In the genomic region with DNA sequence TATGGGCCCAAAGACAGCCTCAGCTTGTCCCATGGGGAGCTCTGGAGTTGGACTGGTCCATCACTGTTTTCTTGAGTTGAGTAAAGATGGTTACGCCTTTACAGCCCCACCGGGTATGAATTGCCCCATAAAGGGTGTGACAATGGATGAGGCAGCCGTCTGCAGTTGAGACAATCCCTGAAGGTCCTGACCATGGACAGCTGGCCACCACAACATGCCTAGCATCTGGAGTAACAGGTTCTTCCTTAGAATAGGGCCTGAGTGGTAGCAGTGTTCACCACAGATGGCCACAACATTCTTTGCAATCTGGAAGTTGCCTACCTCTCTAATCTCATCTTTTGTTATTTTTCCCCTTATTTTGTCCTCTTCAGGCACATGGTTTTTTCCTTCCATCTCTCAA, we compare ENCODE assay signal across 34 cellular contexts. TPM values are rescaled to one million over a fixed set of nuclear protein-coding genes. Genes with fewer than 3 reads are reported as not detected.
"Had no signal": no experiment of that assay in that cellular context is flagged by ENCODE, and none has a peak within 500 bp of the region (broad histone marks: within the 10 kb centered on the region; RNA-seq: fewer than 3 reads in every experiment).

No MANE protein-coding gene starts in this region.

- H3K27ac Mint-ChIP-seq: natural killer cell treated with Interleukin-12 subunit alpha and Interleukin-12 subunit beta and Interleukin-15 and Interleukin-18, amount 100 ng/mL, for 72 hours; nephron progenitor cell; stimulated activated memory B cell treated with anti-CD40 and anti-IgM and Interleukin-4, amounts not matched to agents 10 μg/mL and 1 μg/mL and 100 μg/mL, for 72 hours; stimulated activated naive CD8-positive, alpha-beta T cell treated with anti-CD3 and anti-CD28 coated beads, Interleukin-15, amount 100 ng/mL, for 72 hours; type B pancreatic cell had no signal

- H3K9me3 ChIP-seq: neutrophil, pancreas, prostate gland, right atrium auricular region, right lobe of liver, sigmoid colon, spleen, suprapubic skin, testis, tibial artery, transverse colon, upper lobe of right lung, uterus had no signal

- H3K27me3 ChIP-seq: right atrium auricular region, right lobe of liver, sigmoid colon, suprapubic skin, testis, tibial artery, upper lobe of right lung, uterus had no signal

- H3K9me3 Mint-ChIP-seq: natural killer cell treated with Interleukin-12 subunit alpha and Interleukin-12 subunit beta and Interleukin-15 and Interleukin-18, amount 100 ng/mL, for 72 hours; nephron progenitor cell; neural crest cell; stimulated activated memory B cell treated with anti-CD40 and anti-IgM and Interleukin-4, amounts not matched to agents 10 μg/mL and 1 μg/mL and 100 μg/mL, for 72 hours; stimulated activated naive CD8-positive, alpha-beta T cell treated with anti-CD3 and anti-CD28 coated beads, Interleukin-15, amount 100 ng/mL, for 72 hours; type B pancreatic cell had no signal

- DNase-seq: naive thymus-derived CD8-positive, alpha-beta T cell; nephron progenitor cell; nucleus accumbens; pancreas; retina; right lobe of liver; sigmoid colon; spleen; stimulated activated CD4-positive, alpha-beta T cell treated with anti-CD3 and anti-CD28 coated beads, Interleukin-12 subunit alpha, Interleukin-12 subunit beta, amount 100 ng/mL, for 4 hours; stimulated activated CD4-positive, alpha-beta T cell treated with anti-CD3 and anti-CD28 coated beads, Interleukin-1b, Interleukin-23, amount 100 ng/mL, for 48 hours; stimulated activated CD4-positive, alpha-beta T cell treated with anti-CD3 and anti-CD28 coated beads, Interleukin-4, amount 100 ng/mL, for 1 hour; stimulated activated CD4-positive, alpha-beta T cell treated with anti-CD3 and anti-CD28 coated beads, Interleukin-4, amount 100 ng/mL, for 4 hours; stimulated activated CD8-positive, alpha-beta memory T cell treated with anti-CD3 and anti-CD28 coated beads, Interleukin-4, amount 100 ng/mL, for 48 hours; stimulated activated naive CD4-positive, alpha-beta T cell; stimulated activated naive CD8-positive, alpha-beta T cell treated with anti-CD3 and anti-CD28 coated beads, Interleukin-15, amount 100 ng/mL, for 72 hours; stimulated activated naive CD8-positive, alpha-beta T cell treated with anti-CD3 and anti-CD28 coated beads, Interleukin-15, Interleukin-2, amounts not matched to agents 100 U/mL and 50 U/mL, for 24 hours; substantia nigra; testis; tibial artery; transverse colon; upper lobe of right lung; uterus had no signal

- H3K27ac ChIP-seq: neutrophil, pancreas, prostate gland, right atrium auricular region, right lobe of liver, skin epidermis, spleen, suprapubic skin, testis, tibial artery, upper lobe of right lung, uterus had no signal

- H3K4me2 ChIP-seq: smooth muscle cell had no signal

- H3K4me1 Mint-ChIP-seq: naive thymus-derived CD8-positive, alpha-beta T cell; stimulated activated memory B cell treated with anti-CD40 and anti-IgM and Interleukin-4, amounts not matched to agents 10 μg/mL and 1 μg/mL and 100 μg/mL, for 72 hours; stimulated activated naive CD8-positive, alpha-beta T cell treated with anti-CD3 and anti-CD28 coated beads, Interleukin-15, amount 100 ng/mL, for 72 hours had no signal

- H3K36me3 Mint-ChIP-seq: natural killer cell treated with Interleukin-12 subunit alpha and Interleukin-12 subunit beta and Interleukin-15 and Interleukin-18, amount 100 ng/mL, for 72 hours; stimulated activated memory B cell treated with anti-CD40 and anti-IgM and Interleukin-4, amounts not matched to agents 10 μg/mL and 1 μg/mL and 100 μg/mL, for 72 hours; type B pancreatic cell had no signal

- H3K36me3 ChIP-seq: neutrophil, pancreas, prostate gland, right atrium auricular region, right lobe of liver, sigmoid colon, spleen, suprapubic skin, tibial artery, transverse colon, upper lobe of right lung, uterus had no signal

- H3K4me3 Mint-ChIP-seq: naive thymus-derived CD8-positive, alpha-beta T cell; natural killer cell treated with Interleukin-12 subunit alpha and Interleukin-12 subunit beta and Interleukin-15 and Interleukin-18, amount 100 ng/mL, for 72 hours; nephron progenitor cell; neural crest cell; stimulated activated memory B cell treated with anti-CD40 and anti-IgM and Interleukin-4, amounts not matched to agents 10 μg/mL and 1 μg/mL and 100 μg/mL, for 72 hours; stimulated activated naive CD8-positive, alpha-beta T cell treated with anti-CD3 and anti-CD28 coated beads, Interleukin-15, amount 100 ng/mL, for 72 hours; type B pancreatic cell had no signal

- H3K4me3 ChIP-seq: pancreas, prostate gland, right atrium auricular region, right lobe of liver, sigmoid colon, skin epidermis, smooth muscle cell, spleen, suprapubic skin, testis, tibial artery, transverse colon, upper lobe of right lung, uterus had no signal

- H3K27me3 Mint-ChIP-seq: stimulated activated naive CD8-positive, alpha-beta T cell treated with anti-CD3 and anti-CD28 coated beads, Interleukin-15, amount 100 ng/mL, for 72 hours had no signal

- H3K4me1 ChIP-seq: pancreas, prostate gland, right lobe of liver, spleen, suprapubic skin, testis, upper lobe of right lung had no signal

RNA-seq across cellular contexts. Expression of gene HS3ST2, which starts 51.5 kb away (rescaled TPM):
- total RNA-seq: naive thymus-derived CD8-positive, alpha-beta T cell; natural killer cell treated with Interleukin-12 subunit alpha and Interleukin-12 subunit beta and Interleukin-15 and Interleukin-18, amount 100 ng/mL, for 72 hours; neural crest cell; osteocyte; pulmonary artery endothelial cell; smooth muscle cell had no signal
